In the genomic region with DNA sequence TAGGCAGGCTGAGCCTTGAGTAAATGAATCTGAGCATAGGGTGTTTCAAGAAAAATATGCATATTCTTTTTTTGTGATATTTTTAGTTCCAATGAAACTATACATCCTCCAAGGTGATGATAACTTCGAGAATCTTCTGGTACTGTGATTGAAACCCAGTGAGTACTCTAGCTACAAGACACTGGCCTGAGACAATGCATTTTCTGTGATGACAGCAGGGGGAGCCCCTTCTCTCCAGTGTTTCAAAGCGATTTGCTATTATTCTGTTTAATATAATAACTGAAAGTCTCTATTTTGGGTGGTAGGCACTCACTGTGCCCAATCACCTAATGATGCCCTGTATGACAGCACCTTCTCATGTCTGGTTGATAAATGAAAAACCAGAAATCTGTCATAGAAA, we compare ENCODE assay signal across 9 cellular contexts. TPM values are rescaled to one million over a fixed set of nuclear protein-coding genes. Genes with fewer than 3 reads are reported as not detected.
DNase-seq lines count a peak whose midpoint lies in the region; ATAC-seq and TF ChIP-seq lines count a peak whose summit lies in the region.
"Had no signal": no experiment of that assay in that cellular context is flagged by ENCODE, and none has a peak within 500 bp of the region (broad histone marks: within the 10 kb centered on the region; RNA-seq: fewer than 3 reads in every experiment).

No MANE protein-coding gene starts in this region.

- CTCF ChIA-PET in CD4-positive, alpha-beta memory T cell (lab: Charles Lee; ENCODE audit: partially characterized antibody) = interaction anchor here (0.5 to 10.7 kb wide), 27 partner anchors 9 to 497 kb away, joined by 3 to 141 read pairs (median 3); a partner anchor contains a TSS
- CTCF ChIA-PET in HCT116 (lab: Charles Lee) = interaction anchor here (0.6 to 2.0 kb wide), 6 partner anchors 14 to 486 kb away, joined by 3 to 13 read pairs (median 5); no protein-coding TSS in a partner anchor

- peaks cover 4 to 18% of the 10 kb centered on the region in 2 donors for H3K36me3 Mint-ChIP-seq in CD4-positive, alpha-beta memory T cell
- H3K36me3 Mint-ChIP-seq in activated naive CD8-positive, alpha-beta T cell treated with anti-CD3 and anti-CD28 coated beads, Interleukin-2, amount 50 U/mL, for 24 hours (ENCODE audit: low read depth) = peaks cover 7% of the 10 kb centered on the region
- H3K36me3 Mint-ChIP-seq: IgD-negative memory B cell had no signal

- H3K36me3 ChIP-seq in CD4-positive, alpha-beta memory T cell (ENCODE audit: insufficient read depth, low read length) = peaks cover 3% of the 10 kb centered on the region
- H3K36me3 ChIP-seq in HCT116 (ENCODE audit: control insufficient read depth in 1 of 2, insufficient read depth in 2 of 2, low read length in 2 of 2) = no peaks in the 10 kb centered on the region

- POLR2A ChIA-PET in CD4-positive, alpha-beta memory T cell (lab: Charles Lee; ENCODE audit: partially characterized antibody) = interaction anchor here (0.6 to 10.8 kb wide), 10 partner anchors 8 to 486 kb away, joined by 3 to 312 read pairs (median 20); a partner anchor contains a TSS
- POLR2A ChIA-PET in HCT116 (lab: Charles Lee) = no interaction called here

- peak; percentile 67 to 72 (median 71) for TF ChIP-seq CTCF in HCT116 (IDR thresholded peaks at IDR 0.05 in 2 of 3, conservative IDR thresholded peaks at IDR 0.05 in 1 of 3; ENCODE audit: borderline replicate concordance in 1 of 3, insufficient read depth in 1 of 3, low read depth in 2 of 3, low read length in 2 of 3)

- TF ChIP-seq RAD21 in HCT116 (IDR thresholded peaks at IDR 0.05; ENCODE audit: low read depth) = peak; percentile 91

- no TSS peak for BruUV-seq in HCT116 (replicated peaks; lab: Mats Ljungman, UMichigan)

- H3K4me1 Mint-ChIP-seq in CD4-positive, alpha-beta memory T cell = peaks cover 25 to 45% (median 36%) of the 10 kb centered on the region in 4 donors
- H3K4me1 Mint-ChIP-seq in activated naive CD8-positive, alpha-beta T cell treated with anti-CD3 and anti-CD28 coated beads, Interleukin-2, amount 50 U/mL, for 24 hours = peaks cover 63% of the 10 kb centered on the region

- no peaks in the 10 kb centered on the region for H3K9me2 ChIP-seq in HCT116 (ENCODE audit: insufficient read depth)

- RAD21 ChIA-PET in HCT116 (lab: Charles Lee; ENCODE audit: low non-redundant PET in 1 of 2, low total read pairs in 2 of 2, uncharacterized antibody in 2 of 2, unreplicated experiment in 2 of 2) = interaction anchor here in 1 of 2 experiments (0.6 to 2.0 kb wide), 2 partner anchors 124 to 486 kb away, joined by 3 to 6 read pairs; no protein-coding TSS in a partner anchor

- H3K27me3 Mint-ChIP-seq in CD4-positive, alpha-beta memory T cell = no peaks in the 10 kb centered on the region
- no peaks in the 10 kb centered on the region for H3K27me3 Mint-ChIP-seq in activated naive CD8-positive, alpha-beta T cell treated with anti-CD3 and anti-CD28 coated beads, Interleukin-2, amount 50 U/mL, for 24 hours
- H3K27me3 Mint-ChIP-seq: IgD-negative memory B cell had no signal

- H3K9ac ChIP-seq in HCT116 (ENCODE audit: low read length) = no peak overlapping the region

- H3K27ac Mint-ChIP-seq in CD4-positive, alpha-beta memory T cell = peak overlapping the region in 4 of 7 donors; percentile 41 to 99 (median 75)
- no peak overlapping the region for H3K27ac Mint-ChIP-seq in activated naive CD8-positive, alpha-beta T cell treated with anti-CD3 and anti-CD28 coated beads, Interleukin-2, amount 50 U/mL, for 24 hours

- peaks cover 37% of the 10 kb centered on the region for H3K4me1 ChIP-seq in CD4-positive, alpha-beta memory T cell (ENCODE audit: insufficient read depth, low read length)
- H3K4me1 ChIP-seq in HCT116 (ENCODE audit: control insufficient read depth in 1 of 2, insufficient read depth in 2 of 2, low read length in 2 of 2) = peaks cover 36 to 42% of the 10 kb centered on the region in 2 experiments

- H3K79me2 ChIP-seq in HCT116 (ENCODE audit: insufficient read depth, low read length) = peaks cover 6% of the 10 kb centered on the region

- no peak for TF ChIP-seq POLR2A in HCT116 (IDR thresholded peaks at IDR 0.05; ENCODE audit: borderline replicate concordance, extremely low read depth, insufficient read depth, insufficient read length)

- H2AFZ ChIP-seq in HCT116 (ENCODE audit: low read depth, low read length, poor library complexity, severe bottlenecking) = no peak overlapping the region

- peaks cover 0 to 2% (median 0%) of the 10 kb centered on the region in 8 donors for H3K9me3 Mint-ChIP-seq in CD4-positive, alpha-beta memory T cell
- no peaks in the 10 kb centered on the region for H3K9me3 Mint-ChIP-seq in activated naive CD8-positive, alpha-beta T cell treated with anti-CD3 and anti-CD28 coated beads, Interleukin-2, amount 50 U/mL, for 24 hours
- H3K9me3 Mint-ChIP-seq: IgD-negative memory B cell had no signal

- H4K20me1 ChIP-seq in HCT116 (ENCODE audit: insufficient read depth) = no peaks in the 10 kb centered on the region

- ATAC-seq in HCT116 (peak; percentile 26; the same call in 1 of the 2 replicates), left lobe of liver (peak; percentile 29), HG02642 (IDR thresholded peaks at IDR 0.05; ENCODE audit: poor library complexity, unreplicated experiment) (no peak)
- peak; percentile 7 for ATAC-seq in activated naive CD8-positive, alpha-beta T cell treated with anti-CD3 and anti-CD28 coated beads, Interleukin-2, amount 50 U/mL, for 24 hours
- no peak for ATAC-seq in stimulated activated naive CD8-positive, alpha-beta T cell treated with anti-CD3 and anti-CD28 coated beads, Interleukin-15, Interleukin-2, amounts not matched to agents 100 U/mL and 50 U/mL, for 24 hours

- no peak overlapping the region for H3K27ac ChIP-seq in CD4-positive, alpha-beta memory T cell (ENCODE audit: low read depth, low read length)
- H3K27ac ChIP-seq in HCT116 (ENCODE audit: low read depth, low read length) = no peak overlapping the region

- peak; percentile 61 to 68 (median 61) for DNase-seq in CD4-positive, alpha-beta memory T cell
- DNase-seq in HCT116 (ENCODE audit: low read depth, low spot score) = no peak
- DNase-seq in RPMI8226 = peak; percentile 79
- DNase-seq in activated naive CD8-positive, alpha-beta T cell treated with anti-CD3 and anti-CD28 coated beads, Interleukin-2, amount 50 U/mL, for 24 hours = peak; percentile 62
- no peak for DNase-seq in left lobe of liver (ENCODE audit: low spot score)
- peak; percentile 61 for DNase-seq in stimulated activated naive CD8-positive, alpha-beta T cell treated with anti-CD3 and anti-CD28 coated beads, Interleukin-15, Interleukin-2, amounts not matched to agents 100 U/mL and 50 U/mL, for 24 hours
- DNase-seq in midbrain (lab: John Stamatoyannopoulos, UW) = no peak

- H3K4me2 ChIP-seq in HCT116 (ENCODE audit: low read length) = no peak overlapping the region

- H3K4me3 ChIP-seq in CD4-positive, alpha-beta memory T cell (ENCODE audit: low read length in 2 of 2) = no peak overlapping the region
- no peak overlapping the region for H3K4me3 ChIP-seq in HCT116 (replicated peaks in 1 of 2; ENCODE audit: low read depth in 1 of 2, low read length in 2 of 2)

- intact Hi-C loops in CD4-positive, alpha-beta memory T cell (cut with micrococcal nuclease) = loop anchor here (1.0 to 5.0 kb wide), 10 partner anchors 79 to 485 kb away; a partner anchor contains a TSS
- intact Hi-C loops in HCT116 (cut with micrococcal nuclease) = loop anchor here (1.0 kb wide), 1 partner anchor 485 kb away; no protein-coding TSS in a partner anchor

- no peaks in the 10 kb centered on the region for H3K9me3 ChIP-seq in CD4-positive, alpha-beta memory T cell (ENCODE audit: control insufficient read depth in 1 of 2, low read length in 2 of 2)
- H3K9me3 ChIP-seq in HCT116 (ENCODE audit: control insufficient read depth in 1 of 2, insufficient read depth in 1 of 2, low read depth in 1 of 2, low read length in 2 of 2) = no peaks in the 10 kb centered on the region

- peak overlapping the region in 1 of 8 donors; percentile 50 for H3K4me3 Mint-ChIP-seq in CD4-positive, alpha-beta memory T cell
- H3K4me3 Mint-ChIP-seq in activated naive CD8-positive, alpha-beta T cell treated with anti-CD3 and anti-CD28 coated beads, Interleukin-2, amount 50 U/mL, for 24 hours = no peak overlapping the region

- no peaks in the 10 kb centered on the region for H3K27me3 ChIP-seq in CD4-positive, alpha-beta memory T cell (ENCODE audit: insufficient read depth, low read length)
- no peaks in the 10 kb centered on the region for H3K27me3 ChIP-seq in HCT116 (ENCODE audit: insufficient read depth, low read length)

TF ChIP-seq in HCT116, 20 proteins besides CTCF, POLR2A, EP300 and RAD21:
- no peak for TF ChIP-seq SIN3A (IDR thresholded peaks at IDR 0.05; ENCODE audit: low read depth)
- TF ChIP-seq CBX3 (IDR thresholded peaks at IDR 0.05; ENCODE audit: low read depth) = 0 out of 2 replicates have a peak, but pooled peaks have one; percentile 20
TF ChIP-seq in HCT116: peak in this region for 1.

RNA-seq across cellular contexts. Expression of a gene that starts 12.1 kb away (rescaled TPM):
- total RNA-seq in CD4-positive, alpha-beta memory T cell = 100 to 1,000 TPM; 162 to 164 TPM
- 10 to 100 TPM; 23.9 to 43.0 TPM for polyA plus RNA-seq in CD4-positive, alpha-beta memory T cell
- total RNA-seq in HCT116 (2021; ENCODE audit: unreplicated experiment) = 61.3 TPM
- 105 and 134 TPM in 2 replicates for polyA plus RNA-seq in HCT116 (2012)
- total RNA-seq in left lobe of liver = 48.7 TPM

Comparison
In these comparisons a context has a peak if more than half of its experiments do, and no peak if none do; other contexts are left out.
1. DNase-seq: peak in CD4-positive, alpha-beta memory T cell (5 of 5), RPMI8226 (single experiment), activated naive CD8-positive, alpha-beta T cell treated with anti-CD3 and anti-CD28 coated beads, Interleukin-2, amount 50 U/mL, for 24 hours (single experiment) and stimulated activated naive CD8-positive, alpha-beta T cell treated with anti-CD3 and anti-CD28 coated beads, Interleukin-15, Interleukin-2, amounts not matched to agents 100 U/mL and 50 U/mL, for 24 hours (single experiment); none in HCT116 (single experiment), left lobe of liver (single experiment) and midbrain (single experiment).
2. ATAC-seq: peak in HCT116 (single experiment), activated naive CD8-positive, alpha-beta T cell treated with anti-CD3 and anti-CD28 coated beads, Interleukin-2, amount 50 U/mL, for 24 hours (single experiment) and left lobe of liver (single experiment); none in stimulated activated naive CD8-positive, alpha-beta T cell treated with anti-CD3 and anti-CD28 coated beads, Interleukin-15, Interleukin-2, amounts not matched to agents 100 U/mL and 50 U/mL, for 24 hours (single experiment) and HG02642 (single experiment).